26 cellular contexts compared by ENCODE assay signal in the genomic region with DNA sequence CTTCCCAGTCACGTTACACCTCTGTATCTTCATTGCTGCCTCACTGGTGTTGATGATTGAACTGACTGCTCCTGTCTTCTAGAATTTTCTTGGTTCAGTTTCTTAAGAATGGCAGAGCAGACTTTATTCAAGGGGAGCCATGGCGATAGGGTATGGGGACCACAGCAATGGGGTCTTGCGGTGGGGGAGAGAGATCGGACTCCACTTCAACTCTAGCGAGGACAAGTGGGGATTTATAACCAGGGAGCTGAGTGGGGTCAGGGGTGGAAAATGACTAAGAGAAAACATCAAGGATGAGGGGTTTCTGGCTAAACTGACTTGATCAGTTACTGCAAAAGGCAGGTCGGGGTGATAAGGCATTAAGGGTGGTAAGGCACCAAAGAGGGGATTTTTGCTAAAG.
DNase-seq lines count a peak whose midpoint lies in the region; ATAC-seq and TF ChIP-seq lines count a peak whose summit lies in the region.
"Had no signal": no experiment of that assay in that cellular context is flagged by ENCODE, and none has a peak within 500 bp of the region (broad histone marks: within the 10 kb centered on the region; RNA-seq: fewer than 3 reads in every experiment).

No MANE protein-coding gene starts in this region.

- H3F3A ChIP-seq in neural progenitor cell (ENCODE audit: low read depth): no peaks in the 10 kb centered on the region

- no peak overlapping the region for H3K18ac ChIP-seq in neuronal stem cell (ENCODE audit: low read length)

- no peak overlapping the region for H2BK5ac ChIP-seq in neuronal stem cell (ENCODE audit: low read length)

- no peaks in the 10 kb centered on the region for H3K79me1 ChIP-seq in neuronal stem cell (ENCODE audit: low read depth, low read length)

- BruUV-seq in mammary epithelial cell (replicated peaks; lab: Mats Ljungman, UMichigan): TSS peak; percentile 28

- H3K27ac ChIP-seq in mammary epithelial cell (ENCODE audit: insufficient read depth, low read depth, low read length): peak overlapping the region; percentile 75
- no peak overlapping the region for H3K27ac ChIP-seq in breast epithelium
- H3K27ac ChIP-seq in vagina: peak overlapping the region; percentile 46
- no peak overlapping the region for H3K27ac ChIP-seq in coronary artery
- no peak overlapping the region for H3K27ac ChIP-seq in neural progenitor cell
- no peak overlapping the region for H3K27ac ChIP-seq in neuronal stem cell (replicated peaks; ENCODE audit: low read length)

- no peak overlapping the region for H3K9ac ChIP-seq in mammary epithelial cell (ENCODE audit: insufficient read depth, low read length)
- H3K9ac ChIP-seq in neural progenitor cell: no peak overlapping the region
- H3K9ac ChIP-seq in neuronal stem cell (ENCODE audit: low read depth, low read length, poor library complexity): no peak overlapping the region

- in situ Hi-C loops in mammary epithelial cell (cut with MboI; ENCODE audit: low sequenced_read_pairs in 2 of 2): no loop called here

- H3K4me1 Mint-ChIP-seq in activated B cell treated with CpG ODN at 0.5 μM for 24 hours (peaks cover 98% of the 10 kb centered on the region), naive B cell (peaks cover 84 to 100% (median 92%) of the 10 kb centered on the region in 3 donors), neural progenitor cell (peaks cover 44% of the 10 kb centered on the region)

- dilution Hi-C loops in mammary epithelial cell (cut with HindIII; ENCODE audit: low sequenced_read_pairs): no loop called here

- WGBS in mammary epithelial cell (ENCODE audit: low coverage, missing lambda C conversion rate): 91% methylated on average over 6 of the region's 6 CpGs
- no CpG with 5 or more reads among the region's 6 CpGs for WGBS in neuronal stem cell (ENCODE audit: extremely low coverage in 2 of 2, insufficient read length in 2 of 2, insufficient replicate concordance in 1 of 2), 2 donors

- H3K23ac ChIP-seq in neuronal stem cell (ENCODE audit: low read depth, low read length, poor library complexity): no peak overlapping the region

- H2BK120ac ChIP-seq in neuronal stem cell (ENCODE audit: low read depth, low read length): no peak overlapping the region

- no peak overlapping the region for H2BK15ac ChIP-seq in neuronal stem cell (ENCODE audit: low read length)

- peak overlapping the region; percentile 48 for H3K4me2 ChIP-seq in mammary epithelial cell (ENCODE audit: insufficient read depth, low read depth, low read length)
- no peak overlapping the region for H3K4me2 ChIP-seq in neural progenitor cell
- no peak overlapping the region for H3K4me2 ChIP-seq in neuronal stem cell (ENCODE audit: insufficient read depth, low read length, poor library complexity, severe bottlenecking)

- H3K14ac ChIP-seq in neuronal stem cell (ENCODE audit: low read length): no peak overlapping the region

- TF ChIP-seq CTCF in mammary epithelial cell (conservative IDR thresholded peaks at IDR 0.05 in 1 of 2, IDR thresholded peaks at IDR 0.05 in 1 of 2; ENCODE audit: extremely low read depth in 1 of 2, insufficient read depth in 1 of 2, low read depth in 1 of 2, low read length in 2 of 2) (no peak), breast epithelium (IDR thresholded peaks at IDR 0.05) (no peak), activated B cell treated with CpG ODN at 0.5 μM for 24 hours (IDR thresholded peaks at IDR 0.05) (no peak), vagina (IDR thresholded peaks at IDR 0.05) (no peak), coronary artery (IDR thresholded peaks at IDR 0.05) (no peak), neural progenitor cell (IDR thresholded peaks at IDR 0.05) (no peak)

- H2AFZ ChIP-seq in mammary epithelial cell (ENCODE audit: low read depth, low read length): peak overlapping the region; percentile 1
- H2AFZ ChIP-seq in neural progenitor cell (replicated peaks): no peak overlapping the region
- no peak overlapping the region for H2AFZ ChIP-seq in neuronal stem cell (ENCODE audit: low read length)

- H3K36me3 ChIP-seq in mammary epithelial cell (ENCODE audit: insufficient read depth, low read length) (no peaks in the 10 kb centered on the region), breast epithelium (no peaks in the 10 kb centered on the region), vagina (no peaks in the 10 kb centered on the region), neural progenitor cell (no peaks in the 10 kb centered on the region), neuronal stem cell (replicated peaks in 1 of 2; ENCODE audit: control insufficient read depth in 2 of 2, insufficient read depth in 2 of 2, low read length in 2 of 2) (no peaks in the 10 kb centered on the region)
- H3K36me3 ChIP-seq: HAP-1 had no signal

- H2BK12ac ChIP-seq in neuronal stem cell (ENCODE audit: low read length): no peak overlapping the region

- no peak overlapping the region for H3K4me3 Mint-ChIP-seq in activated B cell treated with CpG ODN at 0.5 μM for 24 hours
- peak overlapping the region in 5 of 8 donors; percentile 30 to 92 (median 61) for H3K4me3 Mint-ChIP-seq in naive B cell
- no peak overlapping the region for H3K4me3 Mint-ChIP-seq in neural progenitor cell
- H3K4me3 Mint-ChIP-seq: type B pancreatic cell had no signal

- H4K20me1 ChIP-seq in mammary epithelial cell (ENCODE audit: insufficient read depth, low read length) (no peaks in the 10 kb centered on the region), neural progenitor cell (ENCODE audit: low read depth) (no peaks in the 10 kb centered on the region)

- TF ChIP-seq POLR2A in breast epithelium (IDR thresholded peaks at IDR 0.05): no peak
- no peak for TF ChIP-seq POLR2A in vagina (IDR thresholded peaks at IDR 0.05)

- no peak overlapping the region for H3K4me3 ChIP-seq in mammary epithelial cell (replicated peaks in 1 of 3; ENCODE audit: insufficient read depth in 1 of 3, low read depth in 2 of 3, low read length in 3 of 3)
- H3K4me3 ChIP-seq in breast epithelium: no peak overlapping the region
- no peak overlapping the region for H3K4me3 ChIP-seq in vagina
- no peak overlapping the region for H3K4me3 ChIP-seq in coronary artery
- no peak overlapping the region for H3K4me3 ChIP-seq in neural progenitor cell
- H3K4me3 ChIP-seq in neuronal stem cell (ENCODE audit: low read length in 2 of 2): no peak overlapping the region
- H3K4me3 ChIP-seq: dorsolateral prefrontal cortex, HAP-1 had no signal

- intact Hi-C loops in mammary epithelial cell (cut with micrococcal nuclease) (loop anchor here (5.0 kb wide), 2 partner anchors 33 to 438 kb away; no protein-coding TSS in a partner anchor), breast epithelium (cut with DNase I; ENCODE audit: low total_unique reads) (no loop called here), activated B cell treated with CpG ODN at 0.5 μM for 24 hours (cut with micrococcal nuclease) (no loop called here), vagina (cut with DNase I) (no loop called here)

- no peak overlapping the region for H4K91ac ChIP-seq in neuronal stem cell (ENCODE audit: low read depth, low read length, poor library complexity)

- no peak overlapping the region for H2AK5ac ChIP-seq in neuronal stem cell (ENCODE audit: low read depth, low read length)

- H3K36me3 Mint-ChIP-seq in activated B cell treated with CpG ODN at 0.5 μM for 24 hours (ENCODE audit: low read depth) (peaks cover 8% of the 10 kb centered on the region), naive B cell (peaks cover 0 to 6% of the 10 kb centered on the region in 2 donors), neural progenitor cell (no peaks in the 10 kb centered on the region)
- H3K36me3 Mint-ChIP-seq: type B pancreatic cell had no signal

- H3K9me3 Mint-ChIP-seq in activated B cell treated with CpG ODN at 0.5 μM for 24 hours (peaks cover 3% of the 10 kb centered on the region), naive B cell (peaks cover 0 to 5% (median 0%) of the 10 kb centered on the region in 7 donors), neural progenitor cell (peaks cover 5% of the 10 kb centered on the region)

- H3K4me1 ChIP-seq in mammary epithelial cell (ENCODE audit: insufficient read depth, low read length) (peaks cover 60% of the 10 kb centered on the region), breast epithelium (peaks cover 0 to 3% of the 10 kb centered on the region in 2 donors), vagina (peaks cover 30% of the 10 kb centered on the region), neural progenitor cell (peaks cover 5% of the 10 kb centered on the region), neuronal stem cell (ENCODE audit: control insufficient read depth in 2 of 2, insufficient read depth in 1 of 2, low read depth in 1 of 2, low read length in 2 of 2) (peaks cover 0 to 7% of the 10 kb centered on the region in 2 donors)
- H3K4me1 ChIP-seq: Caco-2, HAP-1 had no signal

- H3K27me3 Mint-ChIP-seq in activated B cell treated with CpG ODN at 0.5 μM for 24 hours (no peaks in the 10 kb centered on the region), naive B cell (no peaks in the 10 kb centered on the region), neural progenitor cell (ENCODE audit: insufficient read depth, low read depth) (peaks cover 14% of the 10 kb centered on the region)

- CTCF ChIA-PET in mammary epithelial cell (lab: Charles Lee; ENCODE audit: low non-redundant PET) (no interaction called here), activated B cell treated with CpG ODN at 0.5 μM for 24 hours (lab: Charles Lee) (no interaction called here)

- no peaks in the 10 kb centered on the region for H3K79me2 ChIP-seq in mammary epithelial cell (ENCODE audit: insufficient read depth, low read length)
- H3K79me2 ChIP-seq in neural progenitor cell (ENCODE audit: low read depth): no peaks in the 10 kb centered on the region

- no peak overlapping the region for H3K4ac ChIP-seq in neuronal stem cell (ENCODE audit: low read length)

- H3K27me3 ChIP-seq in mammary epithelial cell (ENCODE audit: insufficient read depth, low read length): no peaks in the 10 kb centered on the region
- H3K27me3 ChIP-seq in breast epithelium: no peaks in the 10 kb centered on the region
- no peaks in the 10 kb centered on the region for H3K27me3 ChIP-seq in vagina
- H3K27me3 ChIP-seq in neural progenitor cell: no peaks in the 10 kb centered on the region
- peaks cover 0 to 12% (median 0%) of the 10 kb centered on the region in 3 experiments for H3K27me3 ChIP-seq in neuronal stem cell (ENCODE audit: control insufficient read depth in 3 of 3, insufficient read depth in 3 of 3, low read depth in 1 of 3, low read length in 3 of 3)
- H3K27me3 ChIP-seq: dorsolateral prefrontal cortex had no signal

- no peak for ATAC-seq in activated B cell treated with CpG ODN at 0.5 μM for 24 hours (ENCODE audit: low read depth)
- no peak for ATAC-seq in naive B cell (ENCODE audit: low read depth in 2 of 2)
- ATAC-seq: HepG2, left cardiac atrium, right cardiac atrium had no signal

- H3K27ac Mint-ChIP-seq in activated B cell treated with CpG ODN at 0.5 μM for 24 hours (peak overlapping the region; percentile 7), naive B cell (peak overlapping the region; percentile 32 to 99 (median 95)), neural progenitor cell (no peak overlapping the region)

- DNase-seq in mammary epithelial cell (no peak), breast epithelium (ENCODE audit: low spot score in 2 of 2) (no peak), activated B cell treated with CpG ODN at 0.5 μM for 24 hours (no peak), naive B cell (no peak), vagina (ENCODE audit: extremely low spot score in 2 of 2) (peak in 1 of 2 donors; percentile 60), coronary artery (ENCODE audit: low spot score) (no peak), neural progenitor cell (ENCODE audit: low spot score) (no peak), neuronal stem cell (ENCODE audit: low spot score) (no peak)
- DNase-seq: ACHN; activated CD4-positive, alpha-beta T cell treated with anti-CD3 and anti-CD28 coated beads for 48 hours; Caco-2; hippocampal formation; Karpas-422; left cardiac atrium; NCI-H1417; NCI-H2081; NCI-H2227 treated with DMSO at 0.1 percent for 48 hours; NCI-H526; right cardiac atrium; Right ventricle myocardium superior; stimulated activated CD4-positive, alpha-beta T cell treated with anti-CD3 and anti-CD28 coated beads, Interleukin-4, amount 100 ng/mL, for 1 hour; T-helper 9 cell had no signal

- H3K9me3 ChIP-seq in mammary epithelial cell (replicated peaks; ENCODE audit: insufficient read depth, low read length): peaks cover 14% of the 10 kb centered on the region
- peaks cover 0 to 5% of the 10 kb centered on the region in 2 donors for H3K9me3 ChIP-seq in breast epithelium
- no peaks in the 10 kb centered on the region for H3K9me3 ChIP-seq in vagina
- no peaks in the 10 kb centered on the region for H3K9me3 ChIP-seq in neural progenitor cell (ENCODE audit: low read depth)
- peaks cover 1 to 4% of the 10 kb centered on the region in 2 donors for H3K9me3 ChIP-seq in neuronal stem cell (replicated peaks in 1 of 2; ENCODE audit: control insufficient read depth in 2 of 2, insufficient read depth in 1 of 2, low read depth in 1 of 2, low read length in 2 of 2)
- H3K9me3 ChIP-seq: HAP-1 had no signal

- H4K8ac ChIP-seq in neuronal stem cell (ENCODE audit: low read depth, low read length): no peak overlapping the region

- POLR2A ChIA-PET in activated B cell treated with CpG ODN at 0.5 μM for 24 hours (lab: Charles Lee): no interaction called here

Comparison
In these comparisons a context has a peak if more than half of its experiments do, and no peak if none do; other contexts are left out.
1. H3K27ac ChIP-seq: peak in mammary epithelial cell (single experiment) and vagina (single experiment); none in breast epithelium (0 of 2), coronary artery (0 of 2), neural progenitor cell (single experiment) and neuronal stem cell (single experiment).
2. H3K4me3 Mint-ChIP-seq: peak in naive B cell (5 of 8); none in activated B cell treated with CpG ODN at 0.5 μM for 24 hours (single experiment) and neural progenitor cell (single experiment).